In the genomic region with DNA sequence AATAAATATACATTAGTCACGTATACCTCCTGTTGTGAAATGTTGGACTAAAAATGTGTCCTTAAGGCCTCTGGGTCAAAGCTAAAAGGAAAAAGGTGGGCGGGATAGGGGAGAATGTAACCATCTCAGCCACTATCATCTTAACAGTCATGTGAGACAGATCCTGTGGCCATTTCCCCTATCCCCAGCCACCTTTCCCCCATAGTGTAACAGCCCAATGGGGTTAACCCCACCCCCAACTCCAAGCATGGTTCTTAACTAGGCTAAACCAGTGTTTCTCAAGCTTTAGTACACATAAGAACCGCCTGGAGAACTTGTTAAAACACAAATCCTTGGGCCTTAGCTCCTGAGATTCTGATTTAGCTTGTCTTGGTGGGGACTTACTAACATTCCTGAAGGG, we compare ENCODE assay signal across 30 cellular contexts.
"Had no signal": no experiment of that assay in that cellular context is flagged by ENCODE, and none has a peak within 500 bp of the region (broad histone marks: within the 10 kb centered on the region; RNA-seq: fewer than 3 reads in every experiment).

No MANE protein-coding gene starts in this region.

- DNase-seq: activated B cell treated with CpG ODN at 0.5 μM for 24 hours; activated CD4-positive, alpha-beta memory T cell treated with anti-CD3 and anti-CD28 coated beads for 36 hours; activated CD4-positive, alpha-beta T cell treated with anti-CD3 and anti-CD28 coated beads for 36 hours; activated CD4-positive, alpha-beta T cell treated with anti-CD3 and anti-CD28 coated beads for 48 hours; activated CD4-positive, alpha-beta T cell treated with anti-CD3 and anti-CD28 coated beads, Interleukin-2, amount 50 U/mL, for 1 hour; activated CD4-positive, alpha-beta T cell treated with anti-CD3 and anti-CD28 coated beads, Interleukin-2, amount 50 U/mL, for 4 hours; activated CD4-positive, CD25-positive, alpha-beta regulatory T cell treated with anti-CD3 and anti-CD28 coated beads, Interleukin-2, amount 50 U/mL, for 72 hours; activated CD8-positive, alpha-beta memory T cell treated with anti-CD3 and anti-CD28 coated beads, Interleukin-2, amount 50 U/mL, for 4 hours; activated CD8-positive, alpha-beta T cell treated with anti-CD3 and anti-CD28 coated beads for 36 hours; activated effector memory CD4-positive, alpha-beta T cell treated with anti-CD3 and anti-CD28 coated beads, Interleukin-2, amount 50 U/mL, for 16 hours; activated gamma-delta T cell treated with Interleukin-2 at 50 U/mL for 16 hours; activated naive CD4-positive, alpha-beta T cell; activated naive CD4-positive, alpha-beta T cell treated with anti-CD3 and anti-CD28 coated beads, Interleukin-2, amount 10 ng/mL, durations not matched to agents 7 days and 5 days; activated naive CD8-positive, alpha-beta T cell treated with anti-CD3 and anti-CD28 coated beads, Interleukin-2, amount 10 ng/mL, durations not matched to agents 7 days and 5 days; activated naive CD8-positive, alpha-beta T cell treated with anti-CD3 and anti-CD28 coated beads, Interleukin-2, amount 50 U/mL, for 24 hours; activated T-cell treated with anti-CD3 and anti-CD28 coated beads for 4 hours; activated T-cell treated with anti-CD3 and anti-CD28 coated beads, Interleukin-2, amount 50 U/mL, for 1 hour; activated T-cell treated with anti-CD3 and anti-CD28 coated beads, Interleukin-2, amount 50 U/mL, for 4 hours; activated T-cell treated with anti-CD3 and anti-CD28 coated beads, Interleukin-2, amount 50 U/mL, for 72 hours; amygdala; anterior cingulate cortex; caudate nucleus; cerebellar nuclear complex; T-helper 1 cell; T-helper 2 cell; T-helper 9 cell had no signal

- H3K4me3 ChIP-seq: ascending aorta, cardiac muscle cell had no signal

- ATAC-seq: activated CD4-positive, alpha-beta T cell treated with anti-CD3 and anti-CD28 coated beads for 36 hours; activated CD8-positive, alpha-beta T cell treated with anti-CD3 and anti-CD28 coated beads for 36 hours; activated naive CD8-positive, alpha-beta T cell treated with anti-CD3 and anti-CD28 coated beads, Interleukin-2, amount 50 U/mL, for 24 hours; activated T-cell treated with anti-CD3 and anti-CD28 coated beads, Interleukin-2, amount 50 U/mL, for 4 hours; activated T-cell treated with anti-CD3 and anti-CD28 coated beads, Interleukin-2, amount 50 U/mL, for 72 hours; activated T-helper 17 cell treated with anti-CD3 and anti-CD28 coated beads, Interleukin-2, amount 50 U/mL, for 72 hours had no signal

- H3K27me3 ChIP-seq: ascending aorta, cardiac muscle cell had no signal

- H3K4me1 ChIP-seq: ascending aorta had no signal

- H3K27ac ChIP-seq: ascending aorta, cardiac muscle cell, VCaP had no signal

- H3K9me3 ChIP-seq: ascending aorta had no signal

- H3K36me3 ChIP-seq: ascending aorta, cardiac muscle cell had no signal
